In genomic region chr15:73239564-73240208, GRCh38 we compare ENCODE assay signal across 14 cellular contexts.
DNase-seq lines count a peak whose midpoint lies in the region; ATAC-seq and TF ChIP-seq lines count a peak whose summit lies in the region.
"Had no signal": no experiment of that assay in that cellular context is flagged by ENCODE, and none has a peak within 500 bp of the region (broad histone marks: within the 10 kb centered on the region; RNA-seq: fewer than 3 reads in every experiment).

No MANE protein-coding gene starts in this region.

- no peak overlapping the region for H2BK12ac ChIP-seq in H9 (ENCODE audit: insufficient read length, low read depth, low read length)

- no peak overlapping the region for H3K4me2 ChIP-seq in H9 (ENCODE audit: insufficient read depth, insufficient read length, low read length)

- no peak overlapping the region for H3K14ac ChIP-seq in H9 (ENCODE audit: insufficient read depth, low read length)

- no peak overlapping the region for H2AK5ac ChIP-seq in H9 (ENCODE audit: insufficient read length, low read length)

- H4K8ac ChIP-seq in H9 (replicated peaks; ENCODE audit: insufficient read length, low read depth, low read length), result no peak overlapping the region

- H3K27ac ChIP-seq in H9 (ENCODE audit: insufficient read length, low read depth, low read length) (no peak overlapping the region), foreskin keratinocyte (no peak overlapping the region), tibial nerve (no peak overlapping the region)

- H2BK20ac ChIP-seq in H9 (ENCODE audit: low read depth, low read length, poor library complexity, severe bottlenecking), result no peak overlapping the region

- H3K4ac ChIP-seq in H9 (ENCODE audit: low read depth, low read length), result no peak overlapping the region

- H3K56ac ChIP-seq in H9 (ENCODE audit: insufficient read length, low read depth, low read length), result no peak overlapping the region

- H3K27ac Mint-ChIP-seq in H9, result no peak overlapping the region
- H3K27ac Mint-ChIP-seq in activated naive CD4-positive, alpha-beta T cell treated with anti-CD3 and anti-CD28 coated beads, Interleukin-2, amount 50 U/mL, for 72 hours, result no peak overlapping the region
- H3K27ac Mint-ChIP-seq: CD8-positive, alpha-beta T cell had no signal

- no peaks in the 10 kb centered on the region for H3K27me3 ChIP-seq in H9 (ENCODE audit: insufficient read depth, low read length)
- no peaks in the 10 kb centered on the region for H3K27me3 ChIP-seq in foreskin keratinocyte
- H3K27me3 ChIP-seq in tibial nerve, result no peaks in the 10 kb centered on the region

- no peaks in the 10 kb centered on the region for H3K9me3 Mint-ChIP-seq in H9
- no peaks in the 10 kb centered on the region for H3K9me3 Mint-ChIP-seq in activated naive CD4-positive, alpha-beta T cell treated with anti-CD3 and anti-CD28 coated beads, Interleukin-2, amount 50 U/mL, for 72 hours
- H3K9me3 Mint-ChIP-seq: CD8-positive, alpha-beta T cell had no signal

- peaks cover 0 to 5% (median 4%) of the 10 kb centered on the region in 3 experiments; a peak in 3 of 7 replicates for H3K36me3 Mint-ChIP-seq in H9 (ENCODE audit: insufficient read depth in 1 of 3, low read depth in 3 of 3)
- H3K36me3 Mint-ChIP-seq in activated naive CD4-positive, alpha-beta T cell treated with anti-CD3 and anti-CD28 coated beads, Interleukin-2, amount 50 U/mL, for 72 hours, result no peaks in the 10 kb centered on the region
- H3K36me3 Mint-ChIP-seq: CD8-positive, alpha-beta T cell had no signal

- no peak overlapping the region for H2BK120ac ChIP-seq in H9 (ENCODE audit: low read depth, low read length, poor library complexity, severe bottlenecking)

- H4K20me1 ChIP-seq in H9 (ENCODE audit: control insufficient read depth, insufficient read depth, insufficient read length), result no peaks in the 10 kb centered on the region

- no peak overlapping the region for H4K91ac ChIP-seq in H9 (ENCODE audit: insufficient read length, low read depth, low read length)

- H2AFZ ChIP-seq in H9 (ENCODE audit: low read length), result no peak overlapping the region

- H3K9me3 ChIP-seq in H9 (ENCODE audit: control insufficient read depth, low read depth, low read length) (no peaks in the 10 kb centered on the region), tibial nerve (no peaks in the 10 kb centered on the region)

- H3K4me3 ChIP-seq in tibial nerve, result no peak overlapping the region

- no CpG with 5 or more reads among the region's 10 CpGs for WGBS in H9 (ENCODE audit: extremely low coverage, insufficient read length, low lambda C conversion rate)
- 85 to 91% methylated on average over 10 of the region's 10 CpGs for WGBS in tibial nerve, 2 donors

- ATAC-seq in foreskin keratinocyte (no peak), GM21528 (IDR thresholded peaks at IDR 0.05; ENCODE audit: low FRiP score, unreplicated experiment) (no peak), omental fat pad (ENCODE audit: low FRiP score) (no peak)
- ATAC-seq in activated naive CD4-positive, alpha-beta T cell treated with anti-CD3 and anti-CD28 coated beads, Interleukin-2, amount 50 U/mL, for 72 hours, result no peak
- ATAC-seq: CD8-positive, alpha-beta T cell had no signal

- no peak overlapping the region for H3K23ac ChIP-seq in H9 (ENCODE audit: insufficient read length, low read depth, low read length)

- H3K18ac ChIP-seq in H9 (ENCODE audit: insufficient read length, low read depth, low read length), result no peak overlapping the region

- TF ChIP-seq EP300 in tibial nerve (IDR thresholded peaks at IDR 0.05), result no peak

- peak; percentile 49; the same call in 2 of the 3 replicates for TF ChIP-seq CTCF in H9 (conservative IDR thresholded peaks at IDR 0.05)
- TF ChIP-seq CTCF in foreskin keratinocyte (conservative IDR thresholded peaks at IDR 0.05), result peak; percentile 34
- TF ChIP-seq CTCF in tibial nerve (IDR thresholded peaks at IDR 0.05), result no peak
- TF ChIP-seq CTCF in omental fat pad (IDR thresholded peaks at IDR 0.05), result no peak

- H3K27me3 Mint-ChIP-seq in H9 (ENCODE audit: low read depth), result no peaks in the 10 kb centered on the region

- no peak overlapping the region for H3K4me3 Mint-ChIP-seq in H9
- H3K4me3 Mint-ChIP-seq: CD8-positive, alpha-beta T cell had no signal

- peak; percentile 10 for DNase-seq in ACHN
- DNase-seq in H9, result no peak
- peak; percentile 12 for DNase-seq in SK-N-DZ (ENCODE audit: low spot score)
- no peak for DNase-seq in foreskin keratinocyte
- DNase-seq in activated naive CD4-positive, alpha-beta T cell treated with anti-CD3 and anti-CD28 coated beads, Interleukin-2, amount 50 U/mL, for 72 hours (ENCODE audit: low spot score in 2 of 2), result no peak
- DNase-seq in tibial nerve (ENCODE audit: low spot score in 2 of 2), result no peak
- DNase-seq in omental fat pad (ENCODE audit: low spot score), result no peak
- DNase-seq: activated gamma-delta T cell; CD8-positive, alpha-beta T cell; effector CD8-positive, alpha-beta T cell; NCI-H510A; occipital lobe; stimulated activated CD4-positive, alpha-beta T cell treated with anti-CD3 and anti-CD28 coated beads, Interleukin-4, amount 100 ng/mL, for 4 hours had no signal

- no peak for TF ChIP-seq POLR2A in tibial nerve (IDR thresholded peaks at IDR 0.05)

- in situ Hi-C loops in ACHN (cut with HindIII; ENCODE audit: low pct_ligation_motif_present, low pct_unique_long_range_greater_than_20kb, low sequenced_read_pairs), result no loop called here

- H3K4me1 Mint-ChIP-seq in H9, result no peaks in the 10 kb centered on the region

- H4K5ac ChIP-seq in H9 (ENCODE audit: insufficient read length, low read depth, low read length), result no peak overlapping the region

- peaks cover 0 to 19% (median 0%) of the 10 kb centered on the region in 3 donors for H3K36me3 ChIP-seq in tibial nerve

- H3K79me2 ChIP-seq in H9 (ENCODE audit: insufficient read depth, low read length), result no peaks in the 10 kb centered on the region

- no peak overlapping the region for H2BK5ac ChIP-seq in H9 (ENCODE audit: insufficient read length, low read length)

- no peak overlapping the region for H3T11ph ChIP-seq in H9 (ENCODE audit: low read length)

- H2BK15ac ChIP-seq in H9 (ENCODE audit: low read depth, low read length), result no peak overlapping the region

- no peaks in the 10 kb centered on the region for H3K23me2 ChIP-seq in H9 (ENCODE audit: insufficient read length, low read depth, low read length, poor library complexity, severe bottlenecking)

- H3K4me1 ChIP-seq in H9 (ENCODE audit: insufficient read depth, low read length) (no peaks in the 10 kb centered on the region), foreskin keratinocyte (no peaks in the 10 kb centered on the region), tibial nerve (peaks cover 0 to 4% (median 0%) of the 10 kb centered on the region in 4 donors)

- H3K9ac ChIP-seq in H9 (ENCODE audit: extremely low read depth, insufficient read length, low read length), result no peak overlapping the region

- H3K79me1 ChIP-seq in H9 (ENCODE audit: insufficient read depth, low read depth, low read length, poor library complexity, severe bottlenecking), result no peaks in the 10 kb centered on the region

Comparison
In these comparisons a context has a peak if more than half of its experiments do, and no peak if none do; other contexts are left out.
1. DNase-seq: peak in ACHN (single experiment) and SK-N-DZ (single experiment); none in H9 (single experiment), foreskin keratinocyte (0 of 2), activated naive CD4-positive, alpha-beta T cell treated with anti-CD3 and anti-CD28 coated beads, Interleukin-2, amount 50 U/mL, for 72 hours (0 of 2), tibial nerve (0 of 2) and omental fat pad (single experiment).
2. CTCF ChIP-seq: peak in H9 (single experiment) and foreskin keratinocyte (single experiment); none in tibial nerve (0 of 5) and omental fat pad (0 of 3).